In the genomic region with DNA sequence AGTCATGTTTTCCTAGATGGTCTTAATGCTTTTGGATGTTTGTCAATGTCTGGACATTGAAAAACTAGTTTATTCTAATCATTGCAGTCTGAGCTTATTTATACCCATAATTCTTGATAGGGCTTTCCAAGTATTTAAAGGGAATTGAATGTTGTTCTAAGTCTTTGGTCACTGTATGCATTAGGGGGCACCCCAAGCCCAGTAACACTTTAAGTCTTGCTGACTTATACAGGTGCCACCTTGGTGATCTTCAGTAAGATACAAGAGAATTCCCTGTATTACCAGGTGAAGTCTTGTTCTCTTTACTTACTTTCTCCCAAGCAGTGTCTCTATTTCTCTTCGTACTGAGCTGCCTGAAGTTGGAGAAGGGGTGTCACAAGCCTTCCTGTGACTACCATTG, we compare ENCODE assay signal across 6 cellular contexts.
DNase-seq lines count a peak whose midpoint lies in the region; ATAC-seq, FAIRE-seq and TF ChIP-seq lines count a peak whose summit lies in the region.
"Not testable (repeated sequence)": the region's sequence is repeated elsewhere in the genome, so short reads cannot be mapped to it uniquely, and the experiment has no call there.

No MANE protein-coding gene starts in this region.

- H3K56ac ChIP-seq in H1 (replicated peaks; ENCODE audit: insufficient read length, low read depth, low read length) = not testable (repeated sequence)

- not testable (repeated sequence) for H2AFZ ChIP-seq in OCI-LY3 (ENCODE audit: low read depth, low read length); H1 (ENCODE audit: low read length)

- not testable (repeated sequence) for H4K5ac ChIP-seq in H1 (ENCODE audit: insufficient read length, low read depth, low read length)

- H3K79me1 ChIP-seq in H1 (ENCODE audit: low read depth, low read length) = not testable (repeated sequence)

- FAIRE-seq in H1 (lab: Jason Lieb, UNC) = peak; percentile 68
- not testable (repeated sequence) for FAIRE-seq in pancreas (lab: Jason Lieb, UNC)

- not testable (repeated sequence) for H2BK5ac ChIP-seq in H1 (ENCODE audit: low read depth, low read length)

- CTCF ChIA-PET in H1 (lab: Charles Lee; ENCODE audit: partially characterized antibody) = not testable (repeated sequence)

- 53 to 71% methylated on average over 1 of the region's 1 CpG for WGBS in body of pancreas, 2 donors
- WGBS in H1 (ENCODE audit: extremely low coverage in 1 of 2, insufficient coverage in 1 of 2, insufficient read length in 1 of 2, insufficient replicate concordance in 2 of 2, low coverage in 1 of 2, low lambda C conversion rate in 2 of 2, missing lambda C conversion rate in 1 of 2), 2 experiments = 75% methylated on average over 1 of the region's 1 CpG; no CpG with 5 or more reads in 1 of the 2 experiments
- whole genome bisulfite sequencing in pancreas, 2 donors = 45 to 53% methylated on average over 1 of the region's 1 CpG

- DNase-seq in GM12865 (ENCODE audit: low read depth) (peak; percentile 5), RKO (ENCODE audit: low spot score) (peak; percentile 0), body of pancreas (peak; percentile 11 to 57 (median 42)), pancreas (peak in 2 of 6 donors; percentile 15 to 21)
- DNase-seq in H1 (ENCODE audit: low read depth in 1 of 2, low spot score in 2 of 2) = not testable (repeated sequence)

- ATAC-seq in body of pancreas (peak; percentile 52), pancreas (peak; percentile 53 to 86 (median 70))

- H3K4ac ChIP-seq in H1 (replicated peaks; ENCODE audit: insufficient read length, low read depth, low read length) = not testable (repeated sequence)

- not testable (repeated sequence) for H2BK120ac ChIP-seq in H1 (replicated peaks; ENCODE audit: low read depth, low read length)

- not testable (repeated sequence) for TF ChIP-seq CTCF in GM12865 (IDR thresholded peaks at IDR 0.05; ENCODE audit: insufficient read depth, low read depth, low read length, missing control alignments); H1 (IDR thresholded peaks at IDR 0.05; ENCODE audit: control extremely low read depth in 1 of 3, insufficient read depth in 1 of 3, low read depth in 1 of 3, low read length in 3 of 3); pancreas (IDR thresholded peaks at IDR 0.05)
- TF ChIP-seq CTCF in OCI-LY3 (IDR thresholded peaks at IDR 0.05; ENCODE audit: low read depth, low read length) (peak; percentile 34), body of pancreas (IDR thresholded peaks at IDR 0.05) (peak in 6 of 7 experiments; percentile 13 to 48 (median 44))

- TF ChIP-seq RAD21 in H1 (IDR thresholded peaks at IDR 0.05 in 1 of 2, conservative IDR thresholded peaks at IDR 0.05 in 1 of 2; ENCODE audit: low read depth in 2 of 2, low read length in 2 of 2) = not testable (repeated sequence)

- not testable (repeated sequence) for H3K14ac ChIP-seq in H1 (ENCODE audit: insufficient read length)

- not testable (repeated sequence) for H3K36me3 ChIP-seq in OCI-LY3 (replicated peaks; ENCODE audit: low read depth, low read length); body of pancreas (replicated peaks in 1 of 2; ENCODE audit: insufficient read depth in 1 of 2, low read depth in 2 of 2); H1 (ENCODE audit: control insufficient read depth in 2 of 4, insufficient read depth in 4 of 4, low read length in 3 of 4); pancreas

- H4K8ac ChIP-seq in H1 (ENCODE audit: extremely low read depth, insufficient read depth, low read length) = not testable (repeated sequence)

- intact Hi-C loops in body of pancreas (cut with DNase I); pancreas (cut with DNase I): not testable (repeated sequence)

- TF ChIP-seq POLR2A in body of pancreas (IDR thresholded peaks at IDR 0.05); H1 (IDR thresholded peaks at IDR 0.05; ENCODE audit: control extremely low read depth in 1 of 2, low read depth in 2 of 2, low read length in 2 of 2): not testable (repeated sequence)

- not testable (repeated sequence) for H2AK5ac ChIP-seq in H1 (ENCODE audit: low read depth, low read length)

- not testable (repeated sequence) for H3K79me2 ChIP-seq in OCI-LY3 (ENCODE audit: low read length); H1 (ENCODE audit: control insufficient read depth in 1 of 2, insufficient read depth in 2 of 2, low read length in 2 of 2)

- H3K27ac ChIP-seq in OCI-LY3 (ENCODE audit: low read length); body of pancreas; H1 (ENCODE audit: low read depth, low read length); pancreas: not testable (repeated sequence)

- POLR2A ChIA-PET in H1 (lab: Charles Lee; ENCODE audit: partially characterized antibody) = not testable (repeated sequence)

- H2BK15ac ChIP-seq in H1 (ENCODE audit: low read length) = not testable (repeated sequence)

- H2BK12ac ChIP-seq in H1 (ENCODE audit: low read depth, low read length) = not testable (repeated sequence)

- not testable (repeated sequence) for H3K4me2 ChIP-seq in OCI-LY3 (ENCODE audit: low read length); H1 (ENCODE audit: insufficient read depth in 1 of 2, low read depth in 2 of 2, low read length in 2 of 2)

- not testable (repeated sequence) for H3K23ac ChIP-seq in H1 (ENCODE audit: insufficient read length)

- H3K27me3 ChIP-seq in OCI-LY3 (ENCODE audit: low read depth, low read length); body of pancreas; H1 (replicated peaks in 1 of 4; ENCODE audit: control insufficient read depth in 3 of 4, extremely low read depth in 1 of 4, insufficient read depth in 3 of 4, low read length in 3 of 4); pancreas: not testable (repeated sequence)

- not testable (repeated sequence) for H2BK20ac ChIP-seq in H1 (ENCODE audit: low read length)

- not testable (repeated sequence) for H3K9ac ChIP-seq in OCI-LY3 (ENCODE audit: low read length); H1 (replicated peaks in 1 of 4; ENCODE audit: extremely low read depth in 1 of 4, low read depth in 3 of 4, low read length in 3 of 4)

- not testable (repeated sequence) for H3K4me3 ChIP-seq in GM12865 (ENCODE audit: low read depth, low read length); OCI-LY3 (ENCODE audit: low read length); body of pancreas; H1 (ENCODE audit: extremely low read depth in 1 of 4, insufficient read depth in 2 of 4, low read depth in 3 of 4, low read length in 4 of 4); pancreas

- not testable (repeated sequence) for H3K4me1 ChIP-seq in OCI-LY3 (ENCODE audit: low read length); body of pancreas; H1 (replicated peaks in 1 of 4; ENCODE audit: control insufficient read depth in 3 of 4, insufficient read depth in 4 of 4, low read length in 3 of 4); pancreas

- not testable (repeated sequence) for H3K23me2 ChIP-seq in H1 (ENCODE audit: low read depth, low read length)

- not testable (repeated sequence) for H4K91ac ChIP-seq in H1 (replicated peaks; ENCODE audit: insufficient read length, low read length)

- not testable (repeated sequence) for H3K9me3 ChIP-seq in OCI-LY3 (ENCODE audit: insufficient read depth, low read length); body of pancreas; pancreas
- peaks cover 16 to 39% of the 10 kb centered on the region in 2 experiments; a peak in 3 of 4 replicates for H3K9me3 ChIP-seq in H1 (ENCODE audit: insufficient read depth in 2 of 2, low read depth in 1 of 2, low read length in 1 of 2)

- H4K20me1 ChIP-seq in OCI-LY3 (ENCODE audit: insufficient read depth, low read length); H1 (replicated peaks in 1 of 2; ENCODE audit: control insufficient read depth in 1 of 2, insufficient read depth in 2 of 2, low read length in 2 of 2): not testable (repeated sequence)

- TF ChIP-seq EP300 in H1 (IDR thresholded peaks at IDR 0.05; ENCODE audit: borderline replicate concordance in 1 of 2, low read depth in 2 of 2, low read length in 2 of 2) = not testable (repeated sequence)

- not testable (repeated sequence) for H3K18ac ChIP-seq in H1 (ENCODE audit: extremely low read depth, low read length)
